1 cellular context compared by ENCODE assay signal in genomic region chr6:32190946-32191677, GRCh38.
TF ChIP-seq lines count a peak whose summit lies in the region.

No MANE protein-coding gene starts in this region.

TF ChIP-seq in WTC11, 78 proteins besides CTCF, POLR2A, EP300 and RAD21 (continued from another document):
- no peak for TF ChIP-seq GRHL2 (CRISPR knock-in tag; IDR thresholded peaks at IDR 0.05; ENCODE audit: insufficient replicate concordance, severe bottlenecking)
- no peak for TF ChIP-seq ZNF317 (CRISPR knock-in tag; IDR thresholded peaks at IDR 0.05; ENCODE audit: borderline replicate concordance, low read depth)
- TF ChIP-seq ZNF396 (CRISPR knock-in tag; IDR thresholded peaks at IDR 0.05; ENCODE audit: borderline replicate concordance), result no peak
